ENCODE assay signal across 8 cellular contexts in genomic region chr19:53424968-53425597, GRCh38. TPM values are rescaled to one million over a fixed set of nuclear protein-coding genes. Genes with fewer than 3 reads are reported as not detected.
DNase-seq lines count a peak whose midpoint lies in the region; ATAC-seq and TF ChIP-seq lines count a peak whose summit lies in the region.

No MANE protein-coding gene starts in this region.

- no peak overlapping the region for H3K4me2 ChIP-seq in trophoblast cell (ENCODE audit: low read length)

- no peak overlapping the region for H3K27ac Mint-ChIP-seq in activated naive CD4-positive, alpha-beta T cell treated with anti-CD3 and anti-CD28 coated beads for 36 hours

- H2BK120ac ChIP-seq in trophoblast cell (ENCODE audit: insufficient read depth, low read length, poor library complexity), result no peak overlapping the region

- no peak overlapping the region for H2BK5ac ChIP-seq in trophoblast cell (ENCODE audit: low read depth, low read length, poor library complexity)

- H3K36me3 ChIP-seq in SJCRH30 (no peaks in the 10 kb centered on the region), trophoblast cell (ENCODE audit: control insufficient read depth in 1 of 2, insufficient read depth in 2 of 2, low read length in 2 of 2) (peaks cover 4% of the 10 kb centered on the region in 2 experiments), upper lobe of right lung (no peaks in the 10 kb centered on the region)

- no peak overlapping the region for H3K14ac ChIP-seq in trophoblast cell (ENCODE audit: low read length)

- H3K27ac ChIP-seq in SJCRH30, result no peak overlapping the region
- H3K27ac ChIP-seq in trophoblast cell (ENCODE audit: low read depth, low read length), result no peak overlapping the region
- H3K27ac ChIP-seq in upper lobe of right lung, result no peak overlapping the region

- H3K4me3 ChIP-seq in SJCRH30, result no peak overlapping the region
- no peak overlapping the region for H3K4me3 ChIP-seq in trophoblast cell (ENCODE audit: low read depth, low read length)
- H3K4me3 ChIP-seq in upper lobe of right lung, result no peak overlapping the region

- H3K4me1 ChIP-seq in SJCRH30 (no peaks in the 10 kb centered on the region), trophoblast cell (ENCODE audit: control insufficient read depth in 1 of 2, insufficient read depth in 2 of 2, low read length in 2 of 2) (peaks cover 3 to 8% of the 10 kb centered on the region in 2 experiments), upper lobe of right lung (peaks cover 5% of the 10 kb centered on the region)

- intact Hi-C loops in activated naive CD4-positive, alpha-beta T cell treated with anti-CD3 and anti-CD28 coated beads for 36 hours (cut with micrococcal nuclease), result loop anchor here (1.0 kb wide), 1 partner anchor 321 kb away; no protein-coding TSS in a partner anchor
- intact Hi-C loops in head of caudate nucleus (cut with DNase I) (loop anchor here (5.0 kb wide), 1 partner anchor 87 kb away; no protein-coding TSS in a partner anchor), upper lobe of right lung (cut with DNase I) (no loop called here)

- no peaks in the 10 kb centered on the region for H3K4me1 Mint-ChIP-seq in activated naive CD4-positive, alpha-beta T cell treated with anti-CD3 and anti-CD28 coated beads for 36 hours (ENCODE audit: low read depth)

- H3K9me3 Mint-ChIP-seq in activated naive CD4-positive, alpha-beta T cell treated with anti-CD3 and anti-CD28 coated beads for 36 hours, result peaks cover 2% of the 10 kb centered on the region

- ATAC-seq in upper lobe of right lung (peak; percentile 98), HG02884 (IDR thresholded peaks at IDR 0.05; ENCODE audit: unreplicated experiment) (no peak)

- no peak overlapping the region for H3K23ac ChIP-seq in trophoblast cell (ENCODE audit: low read length)

- H3K27me3 Mint-ChIP-seq in activated naive CD4-positive, alpha-beta T cell treated with anti-CD3 and anti-CD28 coated beads for 36 hours (ENCODE audit: low read depth), result peaks cover 2% of the 10 kb centered on the region

- no peak overlapping the region for H3K18ac ChIP-seq in trophoblast cell (ENCODE audit: low read length)

- no peak overlapping the region for H2AFZ ChIP-seq in trophoblast cell (ENCODE audit: insufficient read depth, low read length, poor library complexity)

- H3K79me1 ChIP-seq in trophoblast cell (ENCODE audit: low read length), result no peaks in the 10 kb centered on the region

- H4K12ac ChIP-seq in trophoblast cell (ENCODE audit: low read depth, low read length), result no peak overlapping the region

- H3K79me2 ChIP-seq in trophoblast cell (ENCODE audit: control insufficient read depth, insufficient read depth, low read length, poor library complexity), result no peaks in the 10 kb centered on the region

- no peak overlapping the region for H4K91ac ChIP-seq in trophoblast cell (ENCODE audit: low read depth, low read length)

- H3K4me3 Mint-ChIP-seq in activated naive CD4-positive, alpha-beta T cell treated with anti-CD3 and anti-CD28 coated beads for 36 hours, result no peak overlapping the region

- CTCF ChIA-PET in activated naive CD4-positive, alpha-beta T cell treated with anti-CD3 and anti-CD28 coated beads for 36 hours (lab: Charles Lee), result interaction anchor here (0.6 to 1.5 kb wide), 14 partner anchors 8 to 615 kb away, joined by 3 to 9 read pairs (median 4); no protein-coding TSS in a partner anchor

- peak; percentile 89 for TF ChIP-seq CTCF in upper lobe of right lung (IDR thresholded peaks at IDR 0.05)

- H3K9me3 ChIP-seq in SJCRH30 (replicated peaks) (no peaks in the 10 kb centered on the region), trophoblast cell (ENCODE audit: insufficient read depth, low read depth, low read length) (no peaks in the 10 kb centered on the region), upper lobe of right lung (no peaks in the 10 kb centered on the region)

- no peak overlapping the region for H2AK5ac ChIP-seq in trophoblast cell (ENCODE audit: low read length)

- H3K4ac ChIP-seq in trophoblast cell (ENCODE audit: low read depth, low read length), result no peak overlapping the region

- DNase-seq in AG20443 (ENCODE audit: low spot score), result peak; percentile 76
- peak; percentile 39 for DNase-seq in HS-27A (ENCODE audit: low read depth)
- peak; percentile 71 to 84 for DNase-seq in SJCRH30
- DNase-seq in activated naive CD4-positive, alpha-beta T cell treated with anti-CD3 and anti-CD28 coated beads for 36 hours, result peak; percentile 82
- DNase-seq in head of caudate nucleus, result peak; percentile 69 to 93 (median 84)
- DNase-seq in trophoblast cell, result peak; percentile 73 to 86
- DNase-seq in upper lobe of right lung, result peak; percentile 76

- no peak overlapping the region for H4K8ac ChIP-seq in trophoblast cell (ENCODE audit: low read depth, low read length)

- no peaks in the 10 kb centered on the region for H3K36me3 Mint-ChIP-seq in activated naive CD4-positive, alpha-beta T cell treated with anti-CD3 and anti-CD28 coated beads for 36 hours (ENCODE audit: low read depth)

- no peak overlapping the region for H3K9ac ChIP-seq in trophoblast cell (ENCODE audit: low read length)

- H3K27me3 ChIP-seq in SJCRH30, result no peaks in the 10 kb centered on the region
- H3K27me3 ChIP-seq in trophoblast cell (ENCODE audit: insufficient read depth, low read length), result no peaks in the 10 kb centered on the region
- H3K27me3 ChIP-seq in upper lobe of right lung, result no peaks in the 10 kb centered on the region

- WGBS in trophoblast cell (ENCODE audit: extremely low coverage, insufficient coverage, insufficient read length), result no CpG with 5 or more reads among the region's 9 CpGs

- H2BK12ac ChIP-seq in trophoblast cell (ENCODE audit: low read length), result no peak overlapping the region

RNA-seq across cellular contexts. Expression of gene ZNF761, which starts 6.7 kb away (rescaled TPM):
- total RNA-seq in SJCRH30 (2014; rRNA removed; shearing (Covaris generic)), result 15.7 and 15.8 TPM in 2 replicates
- total RNA-seq in activated naive CD4-positive, alpha-beta T cell treated with anti-CD3 and anti-CD28 coated beads for 36 hours, result 10 to 100 TPM in 1 of 2 experiments, 1 to 10 TPM in 1; 8.7 to 10.0 TPM
- 42.9 and 43.2 TPM in 2 replicates for polyA plus RNA-seq in trophoblast cell (2013)
- 12.1 TPM for total RNA-seq in upper lobe of right lung

RNA-seq across cellular contexts. Expression of gene ZNF765, which starts 30.1 kb away (rescaled TPM):
- total RNA-seq in SJCRH30 (2014; rRNA removed; shearing (Covaris generic)), result 14.3 and 15.4 TPM in 2 replicates
- total RNA-seq in activated naive CD4-positive, alpha-beta T cell treated with anti-CD3 and anti-CD28 coated beads for 36 hours, result 1 to 10 TPM; 7.9 to 8.0 TPM
- 16.4 and 16.6 TPM in 2 replicates for polyA plus RNA-seq in trophoblast cell (2013)
- 12.4 TPM for total RNA-seq in upper lobe of right lung

RNA-seq across cellular contexts. Expression of gene ZNF813, which starts 42.5 kb away (rescaled TPM):
- total RNA-seq in SJCRH30 (2014; rRNA removed; shearing (Covaris generic)), result 7.3 and 9.2 TPM in 2 replicates
- total RNA-seq in activated naive CD4-positive, alpha-beta T cell treated with anti-CD3 and anti-CD28 coated beads for 36 hours, result 1 to 10 TPM; 4.5 to 5.6 TPM
- polyA plus RNA-seq in trophoblast cell (2013), result 9.0 and 9.2 TPM in 2 replicates
- total RNA-seq in upper lobe of right lung, result 4.6 TPM

RNA-seq across cellular contexts. Expression of gene ZNF525, which starts 59.6 kb away (rescaled TPM):
- total RNA-seq in SJCRH30 (2014; rRNA removed; shearing (Covaris generic)), result 12.2 and 14.7 TPM in 2 replicates
- total RNA-seq in activated naive CD4-positive, alpha-beta T cell treated with anti-CD3 and anti-CD28 coated beads for 36 hours, result 10 to 100 TPM; 16.2 to 17.4 TPM
- polyA plus RNA-seq in trophoblast cell (2013), result 10.2 and 10.9 TPM in 2 replicates
- total RNA-seq in upper lobe of right lung, result 9.4 TPM
